Comparison of ENCODE assay signal across 11 cellular contexts in the genomic region with DNA sequence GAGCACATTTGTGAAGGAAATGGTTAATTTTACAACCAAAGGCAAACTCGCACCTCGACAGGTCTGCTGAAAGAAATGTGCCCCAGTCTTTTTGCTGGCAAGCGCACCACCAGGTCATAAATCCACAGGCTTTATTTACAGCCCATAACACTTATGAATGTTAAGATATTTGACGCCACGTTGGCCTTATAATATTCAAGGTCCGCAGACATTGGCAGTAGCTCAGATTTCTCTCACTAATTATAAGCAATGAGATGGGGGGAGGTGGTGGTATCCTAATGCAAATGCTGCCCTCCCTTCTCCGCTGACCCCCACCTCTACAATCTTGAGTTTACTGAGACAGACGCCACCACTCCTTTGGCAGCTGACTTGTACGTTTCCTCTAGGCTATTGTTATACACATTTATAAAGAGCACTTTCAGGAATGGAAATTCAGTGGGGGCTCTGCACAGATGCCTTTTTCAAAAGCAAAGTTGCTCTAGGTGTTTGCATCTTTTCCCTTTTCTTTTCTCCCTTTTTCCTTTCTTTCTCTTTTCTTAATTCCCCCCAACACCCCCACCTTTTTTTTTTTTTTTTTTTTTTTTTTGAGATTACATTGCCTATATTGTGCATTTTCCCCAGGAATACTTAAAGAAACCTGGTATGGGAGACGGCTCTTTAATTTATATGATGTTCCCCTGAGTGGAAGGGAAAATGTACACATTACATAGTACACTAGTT. TPM values are rescaled to one million over a fixed set of nuclear protein-coding genes. Genes with fewer than 3 reads are reported as not detected.
DNase-seq lines count a peak whose midpoint lies in the region; ATAC-seq, FAIRE-seq and TF ChIP-seq lines count a peak whose summit lies in the region.
"Had no signal": no experiment of that assay in that cellular context is flagged by ENCODE, and none has a peak within 500 bp of the region (broad histone marks: within the 10 kb centered on the region; RNA-seq: fewer than 3 reads in every experiment).

No MANE protein-coding gene starts in this region.

- no peak overlapping the region for H2BK12ac ChIP-seq in neuronal stem cell (ENCODE audit: low read length)

- H3K4me1 ChIP-seq in endodermal cell (ENCODE audit: control insufficient read depth, insufficient read depth, low read length) (peaks cover 33% of the 10 kb centered on the region), neuronal stem cell (ENCODE audit: control insufficient read depth in 2 of 2, insufficient read depth in 1 of 2, low read depth in 1 of 2, low read length in 2 of 2) (peaks cover 31 to 60% of the 10 kb centered on the region in 2 donors)

- no peak for TF ChIP-seq CTCF in endodermal cell (conservative IDR thresholded peaks at IDR 0.05)
- TF ChIP-seq CTCF in WERI-Rb-1 (IDR thresholded peaks at IDR 0.05; ENCODE audit: low read depth, low read length) = no peak

- H3K27me3 ChIP-seq in endodermal cell (ENCODE audit: control insufficient read depth, insufficient read depth, low read length, poor library complexity, severe bottlenecking) = no peaks in the 10 kb centered on the region
- no peaks in the 10 kb centered on the region for H3K27me3 ChIP-seq in neuronal stem cell (ENCODE audit: control insufficient read depth in 3 of 3, insufficient read depth in 3 of 3, low read depth in 1 of 3, low read length in 3 of 3)
- no peaks in the 10 kb centered on the region for H3K27me3 ChIP-seq in WERI-Rb-1 (ENCODE audit: insufficient read depth, low read depth, severe bottlenecking)

- no peaks in the 10 kb centered on the region for H3K79me1 ChIP-seq in neuronal stem cell (ENCODE audit: low read depth, low read length)

- peak overlapping the region; percentile 89 for H3K27ac Mint-ChIP-seq in endodermal cell

- H3K27ac ChIP-seq in endodermal cell (ENCODE audit: low read depth, low read length) (no peak overlapping the region), neuronal stem cell (replicated peaks; ENCODE audit: low read length) (peak overlapping the region; percentile 36), WERI-Rb-1 (no peak overlapping the region)

- H3K36me3 ChIP-seq in endodermal cell (ENCODE audit: control insufficient read depth, insufficient read depth, low read length) (peaks cover 45% of the 10 kb centered on the region), neuronal stem cell (replicated peaks in 1 of 2; ENCODE audit: control insufficient read depth in 2 of 2, insufficient read depth in 2 of 2, low read length in 2 of 2) (peaks cover 0 to 33% of the 10 kb centered on the region in 2 donors), WERI-Rb-1 (no peaks in the 10 kb centered on the region)

- H3K4ac ChIP-seq in neuronal stem cell (ENCODE audit: low read length) = no peak overlapping the region

- no peak overlapping the region for H3K14ac ChIP-seq in neuronal stem cell (ENCODE audit: low read length)

- no peak overlapping the region for H2AFZ ChIP-seq in neuronal stem cell (ENCODE audit: low read length)

- H3K4me3 ChIP-seq in endodermal cell (ENCODE audit: low read length) (peak overlapping the region; percentile 92), neuronal stem cell (ENCODE audit: low read length in 2 of 2) (no peak overlapping the region), WERI-Rb-1 (ENCODE audit: low read depth, low read length) (no peak overlapping the region)

- H3K9me3 Mint-ChIP-seq in endodermal cell = no peaks in the 10 kb centered on the region

- in situ Hi-C loops in Caki2 (cut with HindIII; ENCODE audit: low pct_unique_long_range_greater_than_20kb, low sequenced_read_pairs) = no loop called here

- no peak overlapping the region for H2BK120ac ChIP-seq in neuronal stem cell (ENCODE audit: low read depth, low read length)

- no peaks in the 10 kb centered on the region for H3K27me3 Mint-ChIP-seq in endodermal cell (ENCODE audit: insufficient read depth)

- peak overlapping the region; percentile 99 for H3K4me3 Mint-ChIP-seq in endodermal cell
- H3K4me3 Mint-ChIP-seq: CD4-positive, CD25-positive, alpha-beta regulatory T cell had no signal

- no peak overlapping the region for H3K4me2 ChIP-seq in neuronal stem cell (ENCODE audit: insufficient read depth, low read length, poor library complexity, severe bottlenecking)

- peaks cover 39% of the 10 kb centered on the region for H3K36me3 Mint-ChIP-seq in endodermal cell (ENCODE audit: low read depth)
- H3K36me3 Mint-ChIP-seq: CD4-positive, CD25-positive, alpha-beta regulatory T cell had no signal

- ATAC-seq in activated CD4-positive, CD25-positive, alpha-beta regulatory T cell treated with anti-CD3 and anti-CD28 coated beads, Interleukin-2, amount 50 U/mL, for 24 hours = no peak
- no peak for ATAC-seq in HG02840 (IDR thresholded peaks at IDR 0.05; ENCODE audit: low FRiP score, unreplicated experiment)

- no peak overlapping the region for H3K18ac ChIP-seq in neuronal stem cell (ENCODE audit: low read length)

- H3K23ac ChIP-seq in neuronal stem cell (ENCODE audit: low read depth, low read length, poor library complexity) = no peak overlapping the region

- H3K9me3 ChIP-seq in endodermal cell (ENCODE audit: control insufficient read depth, low read length) (no peaks in the 10 kb centered on the region), neuronal stem cell (replicated peaks in 1 of 2; ENCODE audit: control insufficient read depth in 2 of 2, insufficient read depth in 1 of 2, low read depth in 1 of 2, low read length in 2 of 2) (no peaks in the 10 kb centered on the region), WERI-Rb-1 (ENCODE audit: severe bottlenecking) (no peaks in the 10 kb centered on the region)

- H2AK5ac ChIP-seq in neuronal stem cell (ENCODE audit: low read depth, low read length) = no peak overlapping the region

- H2BK15ac ChIP-seq in neuronal stem cell (ENCODE audit: low read length) = no peak overlapping the region

- no peak for TF ChIP-seq POLR2A in H54 (IDR thresholded peaks at IDR 0.05; ENCODE audit: low read depth, low read length)

- H3K4me1 Mint-ChIP-seq in endodermal cell = peaks cover 70% of the 10 kb centered on the region

- no peak overlapping the region for H4K8ac ChIP-seq in neuronal stem cell (ENCODE audit: low read depth, low read length)

- H2BK5ac ChIP-seq in neuronal stem cell (ENCODE audit: low read length) = no peak overlapping the region

- H3K9ac ChIP-seq in endodermal cell (ENCODE audit: extremely low read depth, low read length, poor library complexity, severe bottlenecking) (peak overlapping the region; percentile 96), neuronal stem cell (ENCODE audit: low read depth, low read length, poor library complexity) (no peak overlapping the region)

- H4K91ac ChIP-seq in neuronal stem cell (ENCODE audit: low read depth, low read length, poor library complexity) = no peak overlapping the region

- FAIRE-seq in H54 (lab: Jason Lieb, UNC) = no peak
- FAIRE-seq: TTC549 had no signal

- WGBS in endodermal cell (ENCODE audit: insufficient coverage in 1 of 2, insufficient read length in 1 of 2), 2 experiments = 24 to 41% methylated on average over 5 to 9 of the region's 10 CpGs
- WGBS in neuronal stem cell (ENCODE audit: extremely low coverage in 2 of 2, insufficient read length in 2 of 2, insufficient replicate concordance in 1 of 2), 2 donors = no CpG with 5 or more reads among the region's 10 CpGs

- peak; percentile 67 for DNase-seq in Caki2 (ENCODE audit: low read depth)
- peak; percentile 55 for DNase-seq in LoVo (ENCODE audit: low spot score)
- no peak for DNase-seq in endodermal cell
- DNase-seq in neuronal stem cell (ENCODE audit: low spot score) = no peak
- DNase-seq in H54 (ENCODE audit: insufficient read length, low spot score) = no peak
- no peak for DNase-seq in WERI-Rb-1
- DNase-seq: CD4-positive, CD25-positive, alpha-beta regulatory T cell; cortex of kidney had no signal

RNA-seq across cellular contexts. Expression of a gene that starts 6.7 kb away (rescaled TPM):
- total RNA-seq in Caki2 (2014; rRNA removed; shearing (Covaris generic); ENCODE audit: low replicate concordance) = 0.47 TPM in 1 of 2 replicates, not detected in the other
- 100 to 1,000 TPM in 1 of 2 donors, 10 to 100 TPM in 1; 73.2 to 105 TPM for total RNA-seq in endodermal cell
- 29.9 TPM for polyA plus RNA-seq in endodermal cell (2013, experiment 1 of 2)
- polyA plus RNA-seq in endodermal cell (2013, experiment 2 of 2) = 29.0 TPM
- 67.4 TPM for polyA plus RNA-seq in neuronal stem cell (2013, experiment 1 of 2)
- polyA plus RNA-seq in neuronal stem cell (2013, experiment 2 of 2) = 70.5 TPM

Comparison
In these comparisons a context has a peak if more than half of its experiments do, and no peak if none do; other contexts are left out.
1. DNase-seq: peak in Caki2 (single experiment) and LoVo (single experiment); none in endodermal cell (single experiment), neuronal stem cell (single experiment), H54 (single experiment) and WERI-Rb-1 (single experiment).
2. RNA of a gene that starts 6.7 kb away (total RNA-seq): 73.2 to 105 TPM in endodermal cell; 0.47 TPM in Caki2; every median in the first group is over 10 times any median in the second.